1 cellular context compared by ENCODE assay signal in the genomic region with DNA sequence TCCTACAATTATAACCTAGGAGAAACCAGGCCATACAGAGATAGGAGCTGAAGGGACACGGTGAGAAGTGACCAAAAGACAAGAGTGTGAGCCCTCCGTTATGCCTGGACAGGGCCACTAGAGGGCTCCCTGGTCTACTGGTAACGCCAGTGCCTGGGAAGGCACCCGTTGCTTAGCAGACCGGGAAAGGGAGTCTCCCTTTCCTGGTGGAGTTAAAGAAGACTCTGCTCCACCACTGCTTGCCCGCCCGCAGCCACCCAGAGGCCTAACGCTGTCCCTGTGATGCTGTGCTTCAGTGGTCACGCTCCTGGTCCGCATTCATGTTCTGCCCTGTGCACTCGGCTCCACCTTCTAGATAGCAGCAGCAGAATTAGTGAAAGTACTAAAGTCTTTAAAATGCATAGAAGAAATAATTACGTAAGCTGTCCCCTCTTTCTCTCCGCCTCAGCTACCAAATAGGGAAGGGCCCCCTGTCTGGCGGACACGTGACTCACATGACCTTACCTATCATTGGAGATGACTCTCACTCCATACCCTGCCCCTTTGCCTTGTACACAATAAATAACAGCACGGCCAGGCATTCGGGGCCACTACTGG.
A peak's percentile ranks its signal among the peaks of the same experiment; 100 is the strongest.
TF ChIP-seq lines count a peak whose summit lies in the region.

No MANE protein-coding gene starts in this region.

TF ChIP-seq in HepG2, 621 proteins besides CTCF, POLR2A, EP300 and RAD21 (continued from another document and continues in another):
- TF ChIP-seq, protein P1, sequence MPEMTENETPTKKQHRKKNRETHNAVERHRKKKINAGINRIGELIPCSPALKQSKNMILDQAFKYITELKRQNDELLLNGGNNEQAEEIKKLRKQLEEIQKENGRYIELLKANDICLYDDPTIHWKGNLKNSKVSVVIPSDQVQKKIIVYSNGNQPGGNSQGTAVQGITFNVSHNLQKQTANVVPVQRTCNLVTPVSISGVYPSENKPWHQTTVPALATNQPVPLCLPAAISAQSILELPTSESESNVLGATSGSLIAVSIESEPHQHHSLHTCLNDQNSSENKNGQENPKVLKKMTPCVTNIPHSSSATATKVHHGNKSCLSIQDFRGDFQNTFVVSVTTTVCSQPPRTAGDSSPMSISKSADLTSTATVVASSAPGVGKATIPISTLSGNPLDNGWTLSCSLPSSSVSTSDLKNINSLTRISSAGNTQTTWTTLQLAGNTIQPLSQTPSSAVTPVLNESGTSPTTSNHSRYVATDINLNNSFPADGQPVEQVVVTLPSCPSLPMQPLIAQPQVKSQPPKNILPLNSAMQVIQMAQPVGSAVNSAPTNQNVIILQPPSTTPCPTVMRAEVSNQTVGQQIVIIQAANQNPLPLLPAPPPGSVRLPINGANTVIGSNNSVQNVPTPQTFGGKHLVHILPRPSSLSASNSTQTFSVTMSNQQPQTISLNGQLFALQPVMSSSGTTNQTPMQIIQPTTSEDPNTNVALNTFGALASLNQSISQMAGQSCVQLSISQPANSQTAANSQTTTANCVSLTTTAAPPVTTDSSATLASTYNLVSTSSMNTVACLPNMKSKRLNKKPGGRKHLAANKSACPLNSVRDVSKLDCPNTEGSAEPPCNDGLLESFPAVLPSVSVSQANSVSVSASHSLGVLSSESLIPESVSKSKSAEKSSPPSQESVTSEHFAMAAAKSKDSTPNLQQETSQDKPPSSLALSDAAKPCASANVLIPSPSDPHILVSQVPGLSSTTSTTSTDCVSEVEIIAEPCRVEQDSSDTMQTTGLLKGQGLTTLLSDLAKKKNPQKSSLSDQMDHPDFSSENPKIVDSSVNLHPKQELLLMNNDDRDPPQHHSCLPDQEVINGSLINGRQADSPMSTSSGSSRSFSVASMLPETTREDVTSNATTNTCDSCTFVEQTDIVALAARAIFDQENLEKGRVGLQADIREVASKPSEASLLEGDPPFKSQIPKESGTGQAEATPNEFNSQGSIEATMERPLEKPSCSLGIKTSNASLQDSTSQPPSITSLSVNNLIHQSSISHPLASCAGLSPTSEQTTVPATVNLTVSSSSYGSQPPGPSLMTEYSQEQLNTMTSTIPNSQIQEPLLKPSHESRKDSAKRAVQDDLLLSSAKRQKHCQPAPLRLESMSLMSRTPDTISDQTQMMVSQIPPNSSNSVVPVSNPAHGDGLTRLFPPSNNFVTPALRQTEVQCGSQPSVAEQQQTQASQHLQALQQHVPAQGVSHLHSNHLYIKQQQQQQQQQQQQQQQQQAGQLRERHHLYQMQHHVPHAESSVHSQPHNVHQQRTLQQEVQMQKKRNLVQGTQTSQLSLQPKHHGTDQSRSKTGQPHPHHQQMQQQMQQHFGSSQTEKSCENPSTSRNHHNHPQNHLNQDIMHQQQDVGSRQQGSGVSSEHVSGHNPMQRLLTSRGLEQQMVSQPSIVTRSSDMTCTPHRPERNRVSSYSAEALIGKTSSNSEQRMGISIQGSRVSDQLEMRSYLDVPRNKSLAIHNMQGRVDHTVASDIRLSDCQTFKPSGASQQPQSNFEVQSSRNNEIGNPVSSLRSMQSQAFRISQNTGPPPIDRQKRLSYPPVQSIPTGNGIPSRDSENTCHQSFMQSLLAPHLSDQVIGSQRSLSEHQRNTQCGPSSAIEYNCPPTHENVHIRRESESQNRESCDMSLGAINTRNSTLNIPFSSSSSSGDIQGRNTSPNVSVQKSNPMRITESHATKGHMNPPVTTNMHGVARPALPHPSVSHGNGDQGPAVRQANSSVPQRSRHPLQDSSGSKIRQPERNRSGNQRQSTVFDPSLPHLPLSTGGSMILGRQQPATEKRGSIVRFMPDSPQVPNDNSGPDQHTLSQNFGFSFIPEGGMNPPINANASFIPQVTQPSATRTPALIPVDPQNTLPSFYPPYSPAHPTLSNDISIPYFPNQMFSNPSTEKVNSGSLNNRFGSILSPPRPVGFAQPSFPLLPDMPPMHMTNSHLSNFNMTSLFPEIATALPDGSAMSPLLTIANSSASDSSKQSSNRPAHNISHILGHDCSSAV (CRISPR knock-in tag; IDR thresholded peaks at IDR 0.05; ENCODE audit: borderline replicate concordance), result no peak
- no peak for TF ChIP-seq JDP2 (CRISPR knock-in tag; IDR thresholded peaks at IDR 0.05; ENCODE audit: borderline replicate concordance)
- no peak for TF ChIP-seq GTF2F1 (IDR thresholded peaks at IDR 0.05; ENCODE audit: low read length)
- TF ChIP-seq ZNF772 (CRISPR knock-in tag; IDR thresholded peaks at IDR 0.05), result no peak
- TF ChIP-seq DPF2 (CRISPR knock-in tag; IDR thresholded peaks at IDR 0.05; ENCODE audit: borderline replicate concordance, low read depth), result no peak
- TF ChIP-seq, protein P2, sequence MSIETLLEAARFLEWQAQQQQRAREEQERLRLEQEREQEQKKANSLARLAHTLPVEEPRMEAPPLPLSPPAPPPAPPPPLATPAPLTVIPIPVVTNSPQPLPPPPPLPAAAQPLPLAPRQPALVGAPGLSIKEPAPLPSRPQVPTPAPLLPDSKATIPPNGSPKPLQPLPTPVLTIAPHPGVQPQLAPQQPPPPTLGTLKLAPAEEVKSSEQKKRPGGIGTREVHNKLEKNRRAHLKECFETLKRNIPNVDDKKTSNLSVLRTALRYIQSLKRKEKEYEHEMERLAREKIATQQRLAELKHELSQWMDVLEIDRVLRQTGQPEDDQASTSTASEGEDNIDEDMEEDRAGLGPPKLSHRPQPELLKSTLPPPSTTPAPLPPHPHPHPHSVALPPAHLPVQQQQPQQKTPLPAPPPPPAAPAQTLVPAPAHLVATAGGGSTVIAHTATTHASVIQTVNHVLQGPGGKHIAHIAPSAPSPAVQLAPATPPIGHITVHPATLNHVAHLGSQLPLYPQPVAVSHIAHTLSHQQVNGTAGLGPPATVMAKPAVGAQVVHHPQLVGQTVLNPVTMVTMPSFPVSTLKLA (IDR thresholded peaks at IDR 0.05), result no peak
- TF ChIP-seq MED1 (CRISPR knock-in tag; IDR thresholded peaks at IDR 0.05), result no peak
- TF ChIP-seq SIN3A (IDR thresholded peaks at IDR 0.05; ENCODE audit: borderline replicate concordance, low read depth, low read length), result no peak
- no peak for TF ChIP-seq ZNF44 (CRISPR knock-in tag; IDR thresholded peaks at IDR 0.05)
- no peak for TF ChIP-seq SMAD1 (CRISPR knock-in tag; IDR thresholded peaks at IDR 0.05; ENCODE audit: borderline replicate concordance, low read depth)
- TF ChIP-seq, protein P3, sequence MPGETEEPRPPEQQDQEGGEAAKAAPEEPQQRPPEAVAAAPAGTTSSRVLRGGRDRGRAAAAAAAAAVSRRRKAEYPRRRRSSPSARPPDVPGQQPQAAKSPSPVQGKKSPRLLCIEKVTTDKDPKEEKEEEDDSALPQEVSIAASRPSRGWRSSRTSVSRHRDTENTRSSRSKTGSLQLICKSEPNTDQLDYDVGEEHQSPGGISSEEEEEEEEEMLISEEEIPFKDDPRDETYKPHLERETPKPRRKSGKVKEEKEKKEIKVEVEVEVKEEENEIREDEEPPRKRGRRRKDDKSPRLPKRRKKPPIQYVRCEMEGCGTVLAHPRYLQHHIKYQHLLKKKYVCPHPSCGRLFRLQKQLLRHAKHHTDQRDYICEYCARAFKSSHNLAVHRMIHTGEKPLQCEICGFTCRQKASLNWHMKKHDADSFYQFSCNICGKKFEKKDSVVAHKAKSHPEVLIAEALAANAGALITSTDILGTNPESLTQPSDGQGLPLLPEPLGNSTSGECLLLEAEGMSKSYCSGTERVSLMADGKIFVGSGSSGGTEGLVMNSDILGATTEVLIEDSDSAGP (CRISPR knock-in tag; IDR thresholded peaks at IDR 0.05; ENCODE audit: borderline replicate concordance), result peak; percentile 66
- TF ChIP-seq, protein P4, sequence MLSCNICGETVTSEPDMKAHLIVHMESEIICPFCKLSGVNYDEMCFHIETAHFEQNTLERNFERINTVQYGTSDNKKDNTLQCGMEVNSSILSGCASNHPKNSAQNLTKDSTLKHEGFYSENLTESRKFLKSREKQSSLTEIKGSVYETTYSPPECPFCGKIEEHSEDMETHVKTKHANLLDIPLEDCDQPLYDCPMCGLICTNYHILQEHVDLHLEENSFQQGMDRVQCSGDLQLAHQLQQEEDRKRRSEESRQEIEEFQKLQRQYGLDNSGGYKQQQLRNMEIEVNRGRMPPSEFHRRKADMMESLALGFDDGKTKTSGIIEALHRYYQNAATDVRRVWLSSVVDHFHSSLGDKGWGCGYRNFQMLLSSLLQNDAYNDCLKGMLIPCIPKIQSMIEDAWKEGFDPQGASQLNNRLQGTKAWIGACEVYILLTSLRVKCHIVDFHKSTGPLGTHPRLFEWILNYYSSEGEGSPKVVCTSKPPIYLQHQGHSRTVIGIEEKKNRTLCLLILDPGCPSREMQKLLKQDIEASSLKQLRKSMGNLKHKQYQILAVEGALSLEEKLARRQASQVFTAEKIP (CRISPR knock-in tag; IDR thresholded peaks at IDR 0.05; ENCODE audit: borderline replicate concordance), result no peak
- TF ChIP-seq ZNF343 (CRISPR knock-in tag; IDR thresholded peaks at IDR 0.05), result no peak
- TF ChIP-seq NR3C1 (CRISPR knock-in tag; IDR thresholded peaks at IDR 0.05), result no peak
- TF ChIP-seq, protein P5, sequence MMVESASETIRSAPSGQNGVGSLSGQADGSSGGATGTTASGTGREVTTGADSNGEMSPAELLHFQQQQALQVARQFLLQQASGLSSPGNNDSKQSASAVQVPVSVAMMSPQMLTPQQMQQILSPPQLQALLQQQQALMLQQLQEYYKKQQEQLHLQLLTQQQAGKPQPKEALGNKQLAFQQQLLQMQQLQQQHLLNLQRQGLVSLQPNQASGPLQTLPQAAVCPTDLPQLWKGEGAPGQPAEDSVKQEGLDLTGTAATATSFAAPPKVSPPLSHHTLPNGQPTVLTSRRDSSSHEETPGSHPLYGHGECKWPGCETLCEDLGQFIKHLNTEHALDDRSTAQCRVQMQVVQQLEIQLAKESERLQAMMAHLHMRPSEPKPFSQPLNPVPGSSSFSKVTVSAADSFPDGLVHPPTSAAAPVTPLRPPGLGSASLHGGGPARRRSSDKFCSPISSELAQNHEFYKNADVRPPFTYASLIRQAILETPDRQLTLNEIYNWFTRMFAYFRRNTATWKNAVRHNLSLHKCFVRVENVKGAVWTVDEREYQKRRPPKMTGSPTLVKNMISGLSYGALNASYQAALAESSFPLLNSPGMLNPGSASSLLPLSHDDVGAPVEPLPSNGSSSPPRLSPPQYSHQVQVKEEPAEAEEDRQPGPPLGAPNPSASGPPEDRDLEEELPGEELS (CRISPR knock-in tag; IDR thresholded peaks at IDR 0.05), result no peak
- no peak for TF ChIP-seq HDAC6 (IDR thresholded peaks at IDR 0.05; ENCODE audit: low read depth, low read length)
- TF ChIP-seq ZNF570 (CRISPR knock-in tag; IDR thresholded peaks at IDR 0.05; ENCODE audit: borderline replicate concordance), result no peak
- TF ChIP-seq, protein P6, sequence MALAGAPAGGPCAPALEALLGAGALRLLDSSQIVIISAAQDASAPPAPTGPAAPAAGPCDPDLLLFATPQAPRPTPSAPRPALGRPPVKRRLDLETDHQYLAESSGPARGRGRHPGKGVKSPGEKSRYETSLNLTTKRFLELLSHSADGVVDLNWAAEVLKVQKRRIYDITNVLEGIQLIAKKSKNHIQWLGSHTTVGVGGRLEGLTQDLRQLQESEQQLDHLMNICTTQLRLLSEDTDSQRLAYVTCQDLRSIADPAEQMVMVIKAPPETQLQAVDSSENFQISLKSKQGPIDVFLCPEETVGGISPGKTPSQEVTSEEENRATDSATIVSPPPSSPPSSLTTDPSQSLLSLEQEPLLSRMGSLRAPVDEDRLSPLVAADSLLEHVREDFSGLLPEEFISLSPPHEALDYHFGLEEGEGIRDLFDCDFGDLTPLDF (CRISPR knock-in tag; IDR thresholded peaks at IDR 0.05), result no peak
- TF ChIP-seq SSRP1 (CRISPR knock-in tag; IDR thresholded peaks at IDR 0.05), result no peak
- no peak for TF ChIP-seq ZNF878 (CRISPR knock-in tag; IDR thresholded peaks at IDR 0.05)
- no peak for TF ChIP-seq RARG (CRISPR knock-in tag; IDR thresholded peaks at IDR 0.05; ENCODE audit: low read depth)
- no peak for TF ChIP-seq NFE2L1 (CRISPR knock-in tag; IDR thresholded peaks at IDR 0.05; ENCODE audit: borderline replicate concordance)
- TF ChIP-seq ZNF326 (CRISPR knock-in tag; IDR thresholded peaks at IDR 0.05; ENCODE audit: borderline replicate concordance), result no peak
- TF ChIP-seq NFRKB (IDR thresholded peaks at IDR 0.05), result no peak
- TF ChIP-seq, protein P7, sequence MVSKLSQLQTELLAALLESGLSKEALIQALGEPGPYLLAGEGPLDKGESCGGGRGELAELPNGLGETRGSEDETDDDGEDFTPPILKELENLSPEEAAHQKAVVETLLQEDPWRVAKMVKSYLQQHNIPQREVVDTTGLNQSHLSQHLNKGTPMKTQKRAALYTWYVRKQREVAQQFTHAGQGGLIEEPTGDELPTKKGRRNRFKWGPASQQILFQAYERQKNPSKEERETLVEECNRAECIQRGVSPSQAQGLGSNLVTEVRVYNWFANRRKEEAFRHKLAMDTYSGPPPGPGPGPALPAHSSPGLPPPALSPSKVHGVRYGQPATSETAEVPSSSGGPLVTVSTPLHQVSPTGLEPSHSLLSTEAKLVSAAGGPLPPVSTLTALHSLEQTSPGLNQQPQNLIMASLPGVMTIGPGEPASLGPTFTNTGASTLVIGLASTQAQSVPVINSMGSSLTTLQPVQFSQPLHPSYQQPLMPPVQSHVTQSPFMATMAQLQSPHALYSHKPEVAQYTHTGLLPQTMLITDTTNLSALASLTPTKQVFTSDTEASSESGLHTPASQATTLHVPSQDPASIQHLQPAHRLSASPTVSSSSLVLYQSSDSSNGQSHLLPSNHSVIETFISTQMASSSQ (IDR thresholded peaks at IDR 0.05; ENCODE audit: low read depth), result no peak
- TF ChIP-seq, protein P7 (CRISPR knock-in tag; IDR thresholded peaks at IDR 0.05; ENCODE audit: borderline replicate concordance), result no peak
- TF ChIP-seq FOXM1 (CRISPR knock-in tag; IDR thresholded peaks at IDR 0.05), result no peak
- no peak for TF ChIP-seq ATAD3A (CRISPR knock-in tag; IDR thresholded peaks at IDR 0.05)
- TF ChIP-seq, protein P8, sequence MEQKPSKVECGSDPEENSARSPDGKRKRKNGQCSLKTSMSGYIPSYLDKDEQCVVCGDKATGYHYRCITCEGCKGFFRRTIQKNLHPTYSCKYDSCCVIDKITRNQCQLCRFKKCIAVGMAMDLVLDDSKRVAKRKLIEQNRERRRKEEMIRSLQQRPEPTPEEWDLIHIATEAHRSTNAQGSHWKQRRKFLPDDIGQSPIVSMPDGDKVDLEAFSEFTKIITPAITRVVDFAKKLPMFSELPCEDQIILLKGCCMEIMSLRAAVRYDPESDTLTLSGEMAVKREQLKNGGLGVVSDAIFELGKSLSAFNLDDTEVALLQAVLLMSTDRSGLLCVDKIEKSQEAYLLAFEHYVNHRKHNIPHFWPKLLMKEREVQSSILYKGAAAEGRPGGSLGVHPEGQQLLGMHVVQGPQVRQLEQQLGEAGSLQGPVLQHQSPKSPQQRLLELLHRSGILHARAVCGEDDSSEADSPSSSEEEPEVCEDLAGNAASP (CRISPR knock-in tag; IDR thresholded peaks at IDR 0.05; ENCODE audit: borderline replicate concordance), result no peak
